Comparison of ENCODE assay signal across 9 cellular contexts in genomic region chr12:96193725-96194571, GRCh38. TPM values are rescaled to one million over a fixed set of nuclear protein-coding genes. Genes with fewer than 3 reads are reported as not detected.
DNase-seq lines count a peak whose midpoint lies in the region; ATAC-seq, FAIRE-seq and TF ChIP-seq lines count a peak whose summit lies in the region.
"Had no signal": no experiment of that assay in that cellular context is flagged by ENCODE, and none has a peak within 500 bp of the region (broad histone marks: within the 10 kb centered on the region; RNA-seq: fewer than 3 reads in every experiment).

ELK3 (plus strand) TSS chr12:96194375.

- no peaks in the 10 kb centered on the region for H3K36me3 ChIP-seq in adipocyte (ENCODE audit: control insufficient read depth, insufficient read depth, low read length, severe bottlenecking)
- no peaks in the 10 kb centered on the region for H3K36me3 ChIP-seq in parathyroid adenoma (ENCODE audit: control insufficient read depth, insufficient read depth, low read length)

- peak within 1 kb of the TSS; percentile 85 for H3K4me2 ChIP-seq in parathyroid adenoma (ENCODE audit: low read length)

- H3K9me3 ChIP-seq in adipocyte (ENCODE audit: control insufficient read depth, low read length): no peaks in the 10 kb centered on the region
- H3K9me3 ChIP-seq in parathyroid adenoma (ENCODE audit: control insufficient read depth, low read length): no peaks in the 10 kb centered on the region

- H3K27me3 ChIP-seq in adipocyte (replicated peaks; ENCODE audit: control insufficient read depth, insufficient read depth, low read length) (no peaks in the 10 kb centered on the region), parathyroid adenoma (ENCODE audit: control insufficient read depth, insufficient read depth, low read length) (no peaks in the 10 kb centered on the region)

- FAIRE-seq in D721Med (lab: Jason Lieb, UNC): no peak
- FAIRE-seq: endometrium had no signal

- H3K4me1 ChIP-seq in adipocyte (ENCODE audit: control insufficient read depth, insufficient read depth, low read length): peaks cover 23% of the 10 kb centered on the region
- no peaks in the 10 kb centered on the region for H3K4me1 ChIP-seq in parathyroid adenoma

- intact Hi-C loops in Right ventricle myocardium superior (cut with DNase I): no loop called here

- peak within 1 kb of the TSS; percentile 71 for H3K27ac ChIP-seq in parathyroid adenoma

- peak within 1 kb of the TSS; percentile 100 for H2AFZ ChIP-seq in parathyroid adenoma

- DNase-seq in D721Med (ENCODE audit: insufficient read length, low spot score): peak; percentile 43
- peak; percentile 36 for DNase-seq in Jurkat, Clone E6-1 (ENCODE audit: low read depth, low spot score)
- DNase-seq in adipocyte (ENCODE audit: low read depth): peak; percentile 80
- peak; percentile 84 for DNase-seq in Right ventricle myocardium superior
- DNase-seq in NCI-H1048 (lab: John Stamatoyannopoulos, UW): no peak

- peak within 1 kb of the TSS; percentile 95 for H3K9ac ChIP-seq in adipocyte (ENCODE audit: low read length)
- H3K9ac ChIP-seq in parathyroid adenoma: no peak within 1 kb of the TSS

- H3K4me3 ChIP-seq in Jurkat, Clone E6-1 (ENCODE audit: low read length): peak within 1 kb of the TSS; percentile 79
- H3K4me3 ChIP-seq in adipocyte (ENCODE audit: low read length): peak within 1 kb of the TSS; percentile 97
- peak within 1 kb of the TSS; percentile 79 for H3K4me3 ChIP-seq in parathyroid adenoma (ENCODE audit: low read depth, low read length)

- H3K79me2 ChIP-seq in parathyroid adenoma: no peaks in the 10 kb centered on the region

- TF ChIP-seq CTCF in D721Med (IDR thresholded peaks at IDR 0.05; ENCODE audit: insufficient read depth, missing control alignments) (no peak), parathyroid adenoma (IDR thresholded peaks at IDR 0.05) (no peak)

- ATAC-seq in GM21515 (IDR thresholded peaks at IDR 0.05; ENCODE audit: unreplicated experiment) (peak; percentile 48), SK-N-SH treated with all-trans-retinoic acid at 6 μM for 48 hours (peak; percentile 32), Right ventricle myocardium superior (ENCODE audit: poor library complexity) (peak; percentile 85)

TF ChIP-seq in SK-N-SH treated with all-trans-retinoic acid at 6 μM for 48 hours, 23 proteins besides CTCF, POLR2A, EP300 and RAD21:
- TF ChIP-seq ZFP3 (CRISPR knock-in tag; IDR thresholded peaks at IDR 0.05) (no peak), TCF4 (CRISPR knock-in tag; IDR thresholded peaks at IDR 0.05; ENCODE audit: borderline replicate concordance) (no peak), ZNF8 (CRISPR knock-in tag; IDR thresholded peaks at IDR 0.05) (no peak), POU6F1 (CRISPR knock-in tag; IDR thresholded peaks at IDR 0.05; ENCODE audit: borderline replicate concordance, low read depth) (no peak), ZNF70 (CRISPR knock-in tag; IDR thresholded peaks at IDR 0.05) (no peak), ZFP30 (CRISPR knock-in tag; IDR thresholded peaks at IDR 0.05) (no peak), ZC3H10 (CRISPR knock-in tag; IDR thresholded peaks at IDR 0.05) (no peak), CREB5 (CRISPR knock-in tag; IDR thresholded peaks at IDR 0.05; ENCODE audit: low read depth) (no peak), ISL1 (CRISPR knock-in tag; IDR thresholded peaks at IDR 0.05) (no peak), CSDC2 (CRISPR knock-in tag; IDR thresholded peaks at IDR 0.05) (no peak), TOX (CRISPR knock-in tag; IDR thresholded peaks at IDR 0.05; ENCODE audit: borderline replicate concordance) (no peak), PPARA (CRISPR knock-in tag; IDR thresholded peaks at IDR 0.05; ENCODE audit: borderline replicate concordance) (no peak), RARB (CRISPR knock-in tag; IDR thresholded peaks at IDR 0.05) (no peak)

RNA-seq across cellular contexts. Expression of gene ELK3, which starts in this region (rescaled TPM):
- polyA plus RNA-seq in Jurkat, Clone E6-1 (2012; ENCODE audit: insufficient read depth, insufficient read length): 2.6 TPM
- 18.9 TPM for total RNA-seq in Right ventricle myocardium superior

Comparison
In these comparisons a context has a peak if more than half of its experiments do, and no peak if none do; other contexts are left out.
1. ATAC-seq: peak in every context shown above with its lines; median percentile 85 in Right ventricle myocardium superior; 48 in GM21515; 32 in SK-N-SH treated with all-trans-retinoic acid at 6 μM for 48 hours.